Comparison of ENCODE assay signal across 9 cellular contexts in genomic region chr9:126773004-126773607, GRCh38. TPM values are rescaled to one million over a fixed set of nuclear protein-coding genes. Genes with fewer than 3 reads are reported as not detected.
A peak's percentile ranks its signal among the peaks of the same experiment; 100 is the strongest.
DNase-seq lines count a peak whose midpoint lies in the region; ATAC-seq, FAIRE-seq and TF ChIP-seq lines count a peak whose summit lies in the region.
"Had no signal": no experiment of that assay in that cellular context is flagged by ENCODE, and none has a peak within 500 bp of the region (broad histone marks: within the 10 kb centered on the region; RNA-seq: fewer than 3 reads in every experiment).

No MANE protein-coding gene starts in this region.

- no peaks in the 10 kb centered on the region for H3K36me3 ChIP-seq in adrenal gland (replicated peaks in 1 of 2)
- H3K36me3 ChIP-seq in liver (ENCODE audit: control insufficient read depth in 4 of 4, insufficient read depth in 3 of 4, low read depth in 1 of 4, low read length in 3 of 4) = no peaks in the 10 kb centered on the region

- H3K4me1 ChIP-seq in adrenal gland (replicated peaks in 1 of 2) (no peaks in the 10 kb centered on the region), liver (ENCODE audit: control insufficient read depth in 4 of 4, insufficient read depth in 4 of 4, low read length in 3 of 4) (no peaks in the 10 kb centered on the region)

- H3K27me3 ChIP-seq in adrenal gland (peaks cover 13% of the 10 kb centered on the region), liver (ENCODE audit: control insufficient read depth in 4 of 4, insufficient read depth in 4 of 4, low read length in 3 of 4) (peaks cover 0 to 6% (median 0%) of the 10 kb centered on the region in 4 donors)

- intact Hi-C loops in adrenal gland (cut with DNase I) = no loop called here

- FAIRE-seq in D721Med (lab: Jason Lieb, UNC) = no peak
- FAIRE-seq in GM12891 (lab: Jason Lieb, UNC) = no peak

- DNase-seq in D721Med (ENCODE audit: insufficient read length, low spot score) (no peak), HuH-7.5 (ENCODE audit: low spot score) (peak; percentile 44), adrenal gland (peak in 1 of 7 donors; percentile 22), GM12891 (ENCODE audit: insufficient read length, low spot score) (no peak), globus pallidus (ENCODE audit: low spot score) (no peak)
- DNase-seq in activated CD8-positive, alpha-beta memory T cell treated with anti-CD3 and anti-CD28 coated beads for 24 hours = no peak

- no peak for TF ChIP-seq POLR2A in adrenal gland (IDR thresholded peaks at IDR 0.05)
- no peak for TF ChIP-seq POLR2A in GM12891 (IDR thresholded peaks at IDR 0.05; ENCODE audit: low read depth, low read length)

- ATAC-seq in GM19351 (IDR thresholded peaks at IDR 0.05; ENCODE audit: unreplicated experiment) = no peak

- no peaks in the 10 kb centered on the region for H3K9me3 ChIP-seq in adrenal gland (replicated peaks in 1 of 3)
- H3K9me3 ChIP-seq in liver (ENCODE audit: control insufficient read depth in 4 of 4, low read length in 3 of 4) = no peaks in the 10 kb centered on the region

- TF ChIP-seq CTCF in D721Med (IDR thresholded peaks at IDR 0.05; ENCODE audit: insufficient read depth, missing control alignments) (peak; percentile 27), adrenal gland (IDR thresholded peaks at IDR 0.05) (peak in 5 of 6 experiments; percentile 10 to 38 (median 30)), liver (IDR thresholded peaks at IDR 0.05; ENCODE audit: low read depth, low read length, missing input control) (peak; percentile 32)

- H3K4me3 ChIP-seq in adrenal gland = no peak overlapping the region
- no peak overlapping the region for H3K4me3 ChIP-seq in liver (ENCODE audit: low read depth in 1 of 3, low read length in 3 of 3)

- 57 to 58% (median 57%) methylated on average over 14 of the region's 14 CpGs for WGBS in adrenal gland, 4 donors
- 56% methylated on average over 14 of the region's 14 CpGs for WGBS in liver

- H3K27ac ChIP-seq in adrenal gland (no peak overlapping the region), liver (ENCODE audit: low read depth in 1 of 2, low read length in 2 of 2) (no peak overlapping the region)
- H3K27ac ChIP-seq: epithelial cell of prostate had no signal

- peak; percentile 54 to 59 for TF ChIP-seq RAD21 in liver (IDR thresholded peaks at IDR 0.05)

- H3K9ac ChIP-seq in liver (ENCODE audit: low read depth in 1 of 2, low read length in 2 of 2) = no peak overlapping the region

TF ChIP-seq in liver, 16 proteins besides CTCF, POLR2A, EP300 and RAD21 (continues in another document):
- TF ChIP-seq TAF1 (conservative IDR thresholded peaks at IDR 0.05) (no peak), FOXA2 (IDR thresholded peaks at IDR 0.05) (no peak), RXRA (IDR thresholded peaks at IDR 0.05) (no peak), SP1 (IDR thresholded peaks at IDR 0.05) (no peak), HNF4A (conservative IDR thresholded peaks at IDR 0.05) (no peak), MAX (IDR thresholded peaks at IDR 0.05) (no peak), EGR1 (IDR thresholded peaks at IDR 0.05; ENCODE audit: low read depth in 2 of 2) (no peak), HNF4G (IDR thresholded peaks at IDR 0.05) (no peak)
- TF ChIP-seq, protein P1, sequence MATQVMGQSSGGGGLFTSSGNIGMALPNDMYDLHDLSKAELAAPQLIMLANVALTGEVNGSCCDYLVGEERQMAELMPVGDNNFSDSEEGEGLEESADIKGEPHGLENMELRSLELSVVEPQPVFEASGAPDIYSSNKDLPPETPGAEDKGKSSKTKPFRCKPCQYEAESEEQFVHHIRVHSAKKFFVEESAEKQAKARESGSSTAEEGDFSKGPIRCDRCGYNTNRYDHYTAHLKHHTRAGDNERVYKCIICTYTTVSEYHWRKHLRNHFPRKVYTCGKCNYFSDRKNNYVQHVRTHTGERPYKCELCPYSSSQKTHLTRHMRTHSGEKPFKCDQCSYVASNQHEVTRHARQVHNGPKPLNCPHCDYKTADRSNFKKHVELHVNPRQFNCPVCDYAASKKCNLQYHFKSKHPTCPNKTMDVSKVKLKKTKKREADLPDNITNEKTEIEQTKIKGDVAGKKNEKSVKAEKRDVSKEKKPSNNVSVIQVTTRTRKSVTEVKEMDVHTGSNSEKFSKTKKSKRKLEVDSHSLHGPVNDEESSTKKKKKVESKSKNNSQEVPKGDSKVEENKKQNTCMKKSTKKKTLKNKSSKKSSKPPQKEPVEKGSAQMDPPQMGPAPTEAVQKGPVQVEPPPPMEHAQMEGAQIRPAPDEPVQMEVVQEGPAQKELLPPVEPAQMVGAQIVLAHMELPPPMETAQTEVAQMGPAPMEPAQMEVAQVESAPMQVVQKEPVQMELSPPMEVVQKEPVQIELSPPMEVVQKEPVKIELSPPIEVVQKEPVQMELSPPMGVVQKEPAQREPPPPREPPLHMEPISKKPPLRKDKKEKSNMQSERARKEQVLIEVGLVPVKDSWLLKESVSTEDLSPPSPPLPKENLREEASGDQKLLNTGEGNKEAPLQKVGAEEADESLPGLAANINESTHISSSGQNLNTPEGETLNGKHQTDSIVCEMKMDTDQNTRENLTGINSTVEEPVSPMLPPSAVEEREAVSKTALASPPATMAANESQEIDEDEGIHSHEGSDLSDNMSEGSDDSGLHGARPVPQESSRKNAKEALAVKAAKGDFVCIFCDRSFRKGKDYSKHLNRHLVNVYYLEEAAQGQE (IDR thresholded peaks at IDR 0.05) = no peak

TF ChIP-seq in GM12891, 5 proteins besides CTCF, POLR2A, EP300 and RAD21:
- TF ChIP-seq PAX5 (IDR thresholded peaks at IDR 0.05; ENCODE audit: insufficient read depth, low read length, severe bottlenecking) (no peak), POLR2AphosphoS5 (IDR thresholded peaks at IDR 0.05; ENCODE audit: low read depth, low read length) (no peak), SPI1 (IDR thresholded peaks at IDR 0.05; ENCODE audit: low read depth, low read length) (no peak), POU2F2 (IDR thresholded peaks at IDR 0.05; ENCODE audit: low read depth, low read length) (no peak)

RNA-seq across cellular contexts. Expression of gene ZBTB43, which starts 31.7 kb away (rescaled TPM):
- total RNA-seq in adrenal gland (10 to 100 TPM in 6 of 8 donors, 1 to 10 TPM in 2; 6.2 to 26.7 (median 12.3) TPM), liver (1 to 10 TPM; 6.3 to 7.1 TPM)
- polyA plus RNA-seq in adrenal gland (10 to 100 TPM in 1 of 3 donors, 1 to 10 TPM in 2; 4.5 to 21.5 (median 4.7) TPM), liver (1 to 10 TPM; 2.6 to 3.6 TPM)
- 4.8 TPM for polyA plus RNA-seq in GM12891 (2012; ENCODE audit: low read depth, missing spikeins)
